In the genomic region with DNA sequence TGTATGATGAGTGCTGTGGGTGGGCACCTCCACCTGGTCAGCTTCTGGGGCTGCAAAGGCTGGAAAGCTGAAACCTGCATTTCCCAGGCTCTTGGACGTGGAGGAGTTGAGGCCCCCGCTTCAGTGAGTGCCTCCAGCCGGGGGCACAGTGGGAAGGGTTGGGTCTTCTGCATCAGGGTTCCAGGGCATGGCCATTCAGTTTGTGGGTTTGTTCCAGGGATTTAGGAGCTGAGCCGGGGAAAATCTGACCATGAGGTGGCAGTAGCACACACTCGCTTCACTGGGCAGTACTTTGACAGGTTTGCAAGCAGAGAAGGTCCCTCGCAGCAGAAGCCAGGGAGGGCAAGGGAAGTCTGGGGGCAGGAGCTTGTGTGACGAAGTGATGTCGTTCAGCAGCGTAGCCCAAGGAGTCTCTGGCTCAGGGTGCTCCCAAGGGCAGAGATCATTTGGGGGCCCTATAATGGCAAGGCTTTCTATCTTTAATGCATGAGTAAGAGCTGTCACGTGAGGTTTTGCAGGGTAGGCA, we compare ENCODE assay signal across 9 cellular contexts.
DNase-seq lines count a peak whose midpoint lies in the region; ATAC-seq, FAIRE-seq and TF ChIP-seq lines count a peak whose summit lies in the region.
"Had no signal": no experiment of that assay in that cellular context is flagged by ENCODE, and none has a peak within 500 bp of the region (broad histone marks: within the 10 kb centered on the region; RNA-seq: fewer than 3 reads in every experiment).

No MANE protein-coding gene starts in this region.

- H3K4me3 ChIP-seq in SK-N-SH (ENCODE audit: low read depth in 2 of 2, low read length in 1 of 2): no peak overlapping the region; a peak in 1 of 4 replicates

- H3K4me1 ChIP-seq in SK-N-SH (ENCODE audit: control insufficient read depth in 1 of 2, insufficient read depth in 2 of 2, low read depth in 1 of 2, low read length in 1 of 2): no peaks in the 10 kb centered on the region; a peak in 1 of 4 replicates

- TF ChIP-seq CTCF in Calu3 (IDR thresholded peaks at IDR 0.05; ENCODE audit: unreplicated experiment): peak; percentile 84
- TF ChIP-seq CTCF in SK-N-SH (IDR thresholded peaks at IDR 0.05): peak; percentile 48

- no peak overlapping the region for H3K4me2 ChIP-seq in SK-N-SH

- no peak overlapping the region for H2AFZ ChIP-seq in SK-N-SH (ENCODE audit: low read depth)

- H3K79me2 ChIP-seq in SK-N-SH (ENCODE audit: insufficient read depth): no peaks in the 10 kb centered on the region

- ATAC-seq in GM21723 (IDR thresholded peaks at IDR 0.05; ENCODE audit: unreplicated experiment): no peak

- no peak overlapping the region for H3K27ac ChIP-seq in SK-N-SH (ENCODE audit: low read depth in 2 of 2, low read length in 1 of 2)

- H3K9me3 Mint-ChIP-seq in Calu3 (ENCODE audit: low read depth, unreplicated experiment): no peaks in the 10 kb centered on the region
- H3K9me3 Mint-ChIP-seq: memory B cell had no signal

- CTCF ChIA-PET in Calu3 (lab: Charles Lee): interaction anchor here (0.8 to 1.6 kb wide), 8 partner anchors 8 to 766 kb away, joined by 3 to 28 read pairs (median 8); no protein-coding TSS in a partner anchor
- CTCF ChIA-PET in SK-N-SH (lab: Yijun Ruan, JAX): interaction anchor here (1.1 to 1.8 kb wide), 3 partner anchors 9 to 176 kb away, joined by 3 to 5 read pairs (median 4); no protein-coding TSS in a partner anchor

- no peaks in the 10 kb centered on the region for H3F3A ChIP-seq in SK-N-SH (replicated peaks; ENCODE audit: insufficient read depth)

- intact Hi-C loops in Calu3 (cut with micrococcal nuclease; ENCODE audit: unreplicated experiment): loop anchor here (1.0 to 5.0 kb wide), 3 partner anchors 67 to 441 kb away; a partner anchor contains a TSS

- no peaks in the 10 kb centered on the region for H3K9me2 ChIP-seq in SK-N-SH

- 37% methylated on average over 7 of the region's 10 CpGs for WGBS in SK-N-SH (ENCODE audit: low lambda C conversion rate)

- FAIRE-seq in frontal cortex (lab: Jason Lieb, UNC): no peak

- TF ChIP-seq EP300 in SK-N-SH (IDR thresholded peaks at IDR 0.05; ENCODE audit: borderline replicate concordance in 1 of 2, low read depth in 1 of 2, low read length in 1 of 2): no peak

- H3K9ac ChIP-seq in SK-N-SH: no peak overlapping the region

- no peaks in the 10 kb centered on the region for H3K36me3 Mint-ChIP-seq in Calu3 (ENCODE audit: insufficient read depth, unreplicated experiment)
- H3K36me3 Mint-ChIP-seq: memory B cell had no signal

- no peak overlapping the region for H3K4me3 Mint-ChIP-seq in Calu3 (ENCODE audit: low read depth, unreplicated experiment)
- H3K4me3 Mint-ChIP-seq: memory B cell had no signal

- peak; percentile 81 for DNase-seq in Calu3
- peak; percentile 3 for DNase-seq in HS-27A (ENCODE audit: low read depth)
- peak; percentile 58 for DNase-seq in SK-N-SH
- DNase-seq in islet precursor cell: peak; percentile 79
- DNase-seq in GF-D8 (lab: John Stamatoyannopoulos, UW): no peak
- no peak for DNase-seq in frontal cortex (ENCODE audit: low spot score in 2 of 2)
- no peak for DNase-seq in stimulated activated CD4-positive, alpha-beta T cell treated with anti-CD3 and anti-CD28 coated beads, Interleukin-2, amount 100 ng/mL, for 24 hours

- H3K27ac Mint-ChIP-seq in Calu3 (ENCODE audit: unreplicated experiment): no peak overlapping the region
- H3K27ac Mint-ChIP-seq: memory B cell had no signal

- H3K36me3 ChIP-seq in SK-N-SH (replicated peaks in 1 of 2; ENCODE audit: control insufficient read depth in 1 of 2, insufficient read depth in 2 of 2, low read length in 1 of 2): no peaks in the 10 kb centered on the region

- no TSS peak for BruUV-seq in Calu3 (replicated peaks; lab: Mats Ljungman, UMichigan)

- H3K27me3 Mint-ChIP-seq in Calu3 (ENCODE audit: unreplicated experiment): no peaks in the 10 kb centered on the region

- peak; percentile 63 for TF ChIP-seq RAD21 in SK-N-SH (IDR thresholded peaks at IDR 0.05; ENCODE audit: low read length)

- peaks cover 30% of the 10 kb centered on the region for H3K4me1 Mint-ChIP-seq in Calu3 (ENCODE audit: low read depth, unreplicated experiment)

- POLR2A ChIA-PET in SK-N-SH (lab: Yijun Ruan, JAX): no interaction called here

- H3K27me3 ChIP-seq in SK-N-SH (ENCODE audit: insufficient read depth): no peaks in the 10 kb centered on the region; the same call in 1 of the 2 replicates

- H3K9me3 ChIP-seq in SK-N-SH: no peaks in the 10 kb centered on the region

- no peaks in the 10 kb centered on the region for H4K20me1 ChIP-seq in SK-N-SH (ENCODE audit: insufficient read depth)

TF ChIP-seq in SK-N-SH, 30 proteins besides CTCF, POLR2A, EP300 and RAD21:
- TF ChIP-seq SMC3 (IDR thresholded peaks at IDR 0.05; ENCODE audit: low read depth, low read length): peak; percentile 43
- TF ChIP-seq, protein P1, sequence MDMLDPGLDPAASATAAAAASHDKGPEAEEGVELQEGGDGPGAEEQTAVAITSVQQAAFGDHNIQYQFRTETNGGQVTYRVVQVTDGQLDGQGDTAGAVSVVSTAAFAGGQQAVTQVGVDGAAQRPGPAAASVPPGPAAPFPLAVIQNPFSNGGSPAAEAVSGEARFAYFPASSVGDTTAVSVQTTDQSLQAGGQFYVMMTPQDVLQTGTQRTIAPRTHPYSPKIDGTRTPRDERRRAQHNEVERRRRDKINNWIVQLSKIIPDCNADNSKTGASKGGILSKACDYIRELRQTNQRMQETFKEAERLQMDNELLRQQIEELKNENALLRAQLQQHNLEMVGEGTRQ (IDR thresholded peaks at IDR 0.05; ENCODE audit: borderline replicate concordance, low read depth, low read length): no peak

Comparison
In these comparisons a context has a peak if more than half of its experiments do, and no peak if none do; other contexts are left out.
1. DNase-seq: peak in Calu3 (single experiment), HS-27A (single experiment), SK-N-SH (single experiment) and islet precursor cell (single experiment); none in GF-D8 (single experiment), frontal cortex (0 of 2) and stimulated activated CD4-positive, alpha-beta T cell treated with anti-CD3 and anti-CD28 coated beads, Interleukin-2, amount 100 ng/mL, for 24 hours (0 of 2).